ENCODE assay signal across 8 cellular contexts in genomic region chr10:31320179-31320597, GRCh38. TPM values are rescaled to one million over a fixed set of nuclear protein-coding genes. Genes with fewer than 3 reads are reported as not detected.
DNase-seq lines count a peak whose midpoint lies in the region; ATAC-seq and TF ChIP-seq lines count a peak whose summit lies in the region.

No MANE protein-coding gene starts in this region.

- TF ChIP-seq CTCF in PC-3 (conservative IDR thresholded peaks at IDR 0.05; ENCODE audit: low read depth, low read length) (no peak), cardiac muscle cell (IDR thresholded peaks at IDR 0.05; ENCODE audit: low read depth, low read length) (peak; percentile 1)

- no peak overlapping the region for H2BK120ac ChIP-seq in trophoblast cell (ENCODE audit: insufficient read depth, low read length, poor library complexity)

- H3K79me2 ChIP-seq in PC-3 (ENCODE audit: low read length) (peaks cover 65% of the 10 kb centered on the region), trophoblast cell (ENCODE audit: control insufficient read depth, insufficient read depth, low read length, poor library complexity) (peaks cover 5% of the 10 kb centered on the region)

- intact Hi-C loops in PC-3 (cut with micrococcal nuclease) = loop anchor here (2.0 to 5.0 kb wide), 2 partner anchors 82 to 171 kb away; no protein-coding TSS in a partner anchor

- no TSS peak for BruUV-seq in PC-3 (replicated peaks; lab: Mats Ljungman, UMichigan)

- no peak overlapping the region for H3K14ac ChIP-seq in trophoblast cell (ENCODE audit: low read length)

- H3K4me3 ChIP-seq in PC-3 (ENCODE audit: low read length) (peak overlapping the region; percentile 91), cardiac muscle cell (peak overlapping the region; percentile 100), trophoblast cell (ENCODE audit: low read depth, low read length) (peak overlapping the region; percentile 63)

- H4K20me1 ChIP-seq in PC-3 (ENCODE audit: low read length) = no peaks in the 10 kb centered on the region

- H2BK5ac ChIP-seq in trophoblast cell (ENCODE audit: low read depth, low read length, poor library complexity) = no peak overlapping the region

- peak; percentile 4 for ATAC-seq in PC-3

- no peaks in the 10 kb centered on the region for H3K9me2 ChIP-seq in PC-3 (replicated peaks; ENCODE audit: low read length)

- no peak overlapping the region for H4K8ac ChIP-seq in trophoblast cell (ENCODE audit: low read depth, low read length)

- TF ChIP-seq POLR2A in GM10847 (IDR thresholded peaks at IDR 0.05; ENCODE audit: extremely low read depth, insufficient read length) = peak; percentile 23

- H3K9ac ChIP-seq in PC-3 (ENCODE audit: low read length) (peak overlapping the region; percentile 54), trophoblast cell (ENCODE audit: low read length) (no peak overlapping the region)

- H3K4ac ChIP-seq in trophoblast cell (ENCODE audit: low read depth, low read length) = no peak overlapping the region

- DNase-seq in HEK293T (ENCODE audit: extremely low spot score) (peak; percentile 8), PC-3 (peak; percentile 26), cardiac muscle cell (ENCODE audit: low read depth in 1 of 2, low spot score in 1 of 2) (peak; percentile 50 to 52), trophoblast cell (peak in 1 of 2 donors; percentile 17), inferior parietal cortex (ENCODE audit: extremely low spot score) (no peak), T1000 (lab: John Stamatoyannopoulos, UW) (no peak)
- peak; percentile 61 for DNase-seq in activated naive CD4-positive, alpha-beta T cell treated with Interleukin-2 at 50 U/mL for 16 hours

- H3K27ac ChIP-seq in PC-3 (ENCODE audit: low read length) (no peak overlapping the region), cardiac muscle cell (peak overlapping the region; percentile 91), trophoblast cell (ENCODE audit: low read depth, low read length) (no peak overlapping the region)

- H3K23ac ChIP-seq in trophoblast cell (ENCODE audit: low read length) = no peak overlapping the region

- no peak overlapping the region for H3K18ac ChIP-seq in trophoblast cell (ENCODE audit: low read length)

- WGBS in trophoblast cell (ENCODE audit: extremely low coverage, insufficient coverage, insufficient read length) = no CpG with 5 or more reads among the region's 39 CpGs

- H3K4me1 ChIP-seq in PC-3 (ENCODE audit: insufficient read depth, low read length) (peaks cover 25% of the 10 kb centered on the region), cardiac muscle cell (ENCODE audit: low read depth) (peaks cover 7% of the 10 kb centered on the region), trophoblast cell (ENCODE audit: control insufficient read depth in 1 of 2, insufficient read depth in 2 of 2, low read length in 2 of 2) (peaks cover 7% of the 10 kb centered on the region in 2 experiments)

- H3K27me3 ChIP-seq in PC-3 (ENCODE audit: low read length) (no peaks in the 10 kb centered on the region), cardiac muscle cell (peaks cover 42% of the 10 kb centered on the region), trophoblast cell (ENCODE audit: insufficient read depth, low read length) (peaks cover 23% of the 10 kb centered on the region)

- CTCF ChIA-PET in HEK293T (lab: Yijun Ruan, JAX) = no interaction called here
- CTCF ChIA-PET in PC-3 (lab: Charles Lee) = no interaction called here

- peak overlapping the region; percentile 86 for H2AFZ ChIP-seq in PC-3 (ENCODE audit: low read length)
- no peak overlapping the region for H2AFZ ChIP-seq in trophoblast cell (ENCODE audit: insufficient read depth, low read length, poor library complexity)

- H2BK12ac ChIP-seq in trophoblast cell (ENCODE audit: low read length) = no peak overlapping the region

- no peak overlapping the region for H4K12ac ChIP-seq in trophoblast cell (ENCODE audit: low read depth, low read length)

- POLR2A ChIA-PET in HEK293T (lab: Yijun Ruan, JAX) = no interaction called here
- POLR2A ChIA-PET in PC-3 (lab: Charles Lee; ENCODE audit: unreplicated experiment) = no interaction called here

- H3F3A ChIP-seq in PC-3 (ENCODE audit: low read length, unreplicated experiment) = no peaks in the 10 kb centered on the region

- H2AK5ac ChIP-seq in trophoblast cell (ENCODE audit: low read length) = no peak overlapping the region

- H3K4me2 ChIP-seq in PC-3 (ENCODE audit: low read length) (peak overlapping the region; percentile 96), trophoblast cell (ENCODE audit: low read length) (peak overlapping the region; percentile 98)

- H4K91ac ChIP-seq in trophoblast cell (ENCODE audit: low read depth, low read length) = no peak overlapping the region

- H3K79me1 ChIP-seq in trophoblast cell (ENCODE audit: low read length) = peaks cover 5% of the 10 kb centered on the region

- H3K9me3 ChIP-seq in PC-3 (ENCODE audit: low read length) = no peaks in the 10 kb centered on the region
- H3K9me3 ChIP-seq in cardiac muscle cell (ENCODE audit: low read depth) = no peaks in the 10 kb centered on the region
- H3K9me3 ChIP-seq in trophoblast cell (ENCODE audit: insufficient read depth, low read depth, low read length) = peaks cover 1% of the 10 kb centered on the region

- H3K36me3 ChIP-seq in PC-3 (ENCODE audit: low read depth, low read length) (no peaks in the 10 kb centered on the region), cardiac muscle cell (no peaks in the 10 kb centered on the region), trophoblast cell (ENCODE audit: control insufficient read depth in 1 of 2, insufficient read depth in 2 of 2, low read length in 2 of 2) (no peaks in the 10 kb centered on the region)

TF ChIP-seq in HEK293T, 16 proteins besides CTCF, POLR2A, EP300 and RAD21:
- TF ChIP-seq TARDBP (IDR thresholded peaks at IDR 0.05) = no peak
- no peak for TF ChIP-seq CTBP1 (IDR thresholded peaks at IDR 0.05; ENCODE audit: borderline replicate concordance)

RNA-seq across cellular contexts. Expression of gene ZEB1, which starts 1.2 kb away (rescaled TPM):
- total RNA-seq in PC-3 (2014; rRNA removed) (3.9 and 10.7 TPM in 2 replicates), cardiac muscle cell (25.4 and 37.3 TPM in 2 replicates)
- polyA plus RNA-seq in cardiac muscle cell = 19.1 and 23.9 TPM in 2 replicates
- 0.41 and 0.49 TPM in 2 replicates for polyA plus RNA-seq in trophoblast cell (2013)

Comparison
In these comparisons a context has a peak if more than half of its experiments do, and no peak if none do; other contexts are left out.
1. DNase-seq: peak in HEK293T (single experiment), PC-3 (single experiment), activated naive CD4-positive, alpha-beta T cell treated with Interleukin-2 at 50 U/mL for 16 hours (single experiment) and cardiac muscle cell (2 of 2); none in inferior parietal cortex (single experiment) and T1000 (single experiment).
2. Peak in every context shown above with its lines, with median percentiles within 50 percentile points of each other: H3K4me3 ChIP-seq.